In genomic region chr3:134483195-134483890, GRCh38 we compare ENCODE assay signal across 8 cellular contexts. TPM values are rescaled to one million over a fixed set of nuclear protein-coding genes. Genes with fewer than 3 reads are reported as not detected.
A peak's percentile ranks its signal among the peaks of the same experiment; 100 is the strongest.
DNase-seq lines count a peak whose midpoint lies in the region; ATAC-seq and TF ChIP-seq lines count a peak whose summit lies in the region.

No MANE protein-coding gene starts in this region.

- POLR2A ChIA-PET in activated CD4-positive, alpha-beta T cell treated with anti-CD3 and anti-CD28 coated beads, Interleukin-2, amount 10 ng/mL, durations not matched to agents 7 days and 5 days (lab: Charles Lee): no interaction called here

- no peaks in the 10 kb centered on the region for H3K9me3 Mint-ChIP-seq in activated CD4-positive, alpha-beta T cell treated with anti-CD3 and anti-CD28 coated beads, Interleukin-2, amount 10 ng/mL, durations not matched to agents 7 days and 5 days

- H3K4me1 ChIP-seq in stomach: peaks cover 32 to 66% (median 49%) of the 10 kb centered on the region in 4 donors

- TF ChIP-seq CTCF in fibroblast of pulmonary artery (IDR thresholded peaks at IDR 0.05; ENCODE audit: low read length, missing control alignments) (no peak), stomach (IDR thresholded peaks at IDR 0.05) (no peak), GM20000 (IDR thresholded peaks at IDR 0.05; ENCODE audit: extremely low read depth, missing control alignments) (no peak)

- no peak for TF ChIP-seq POLR2A in stomach (IDR thresholded peaks at IDR 0.05)

- H3K4me1 Mint-ChIP-seq in activated CD4-positive, alpha-beta T cell treated with anti-CD3 and anti-CD28 coated beads, Interleukin-2, amount 10 ng/mL, durations not matched to agents 7 days and 5 days: peaks cover 42% of the 10 kb centered on the region

- H3K27ac ChIP-seq in stomach: peak overlapping the region in 4 of 5 donors; percentile 97 to 98 (median 98)

- H3K4me3 Mint-ChIP-seq in activated CD4-positive, alpha-beta T cell treated with anti-CD3 and anti-CD28 coated beads, Interleukin-2, amount 10 ng/mL, durations not matched to agents 7 days and 5 days: peak overlapping the region; percentile 96

- TF ChIP-seq EP300 in stomach (IDR thresholded peaks at IDR 0.05): no peak

- CTCF ChIA-PET in activated CD4-positive, alpha-beta T cell treated with anti-CD3 and anti-CD28 coated beads, Interleukin-2, amount 10 ng/mL, durations not matched to agents 7 days and 5 days (lab: Charles Lee): interaction anchor here (0.9 to 2.9 kb wide), 7 partner anchors 8 to 290 kb away, joined by 3 to 10 read pairs (median 3); no protein-coding TSS in a partner anchor

- no peak for DNase-seq in activated CD4-positive, alpha-beta T cell treated with anti-CD3 and anti-CD28 coated beads, Interleukin-2, amount 10 ng/mL, durations not matched to agents 7 days and 5 days
- no peak for DNase-seq in activated CD4-positive, alpha-beta T cell treated with anti-CD3 and anti-CD28 coated beads, Interleukin-2, amount 50 U/mL, for 48 hours
- DNase-seq in T1000 (lab: John Stamatoyannopoulos, UW): peak; percentile 12
- DNase-seq in fibroblast of pulmonary artery (ENCODE audit: low read depth): peak; percentile 70
- DNase-seq in stomach: no peak
- DNase-seq in GM20000 (ENCODE audit: low spot score): no peak
- no peak for DNase-seq in cerebellar nuclear complex (lab: John Stamatoyannopoulos, UW)

- H3K4me3 ChIP-seq in fibroblast of pulmonary artery (replicated peaks; ENCODE audit: low read depth, low read length): peak overlapping the region; percentile 8
- H3K4me3 ChIP-seq in stomach: peak overlapping the region in 1 of 4 donors; percentile 70

- intact Hi-C loops in stomach (cut with DNase I; ENCODE audit: low total_unique reads): no loop called here

- WGBS in stomach, 5 donors: 71 to 87% (median 78%) methylated on average over 7 of the region's 7 CpGs

- H3K27me3 Mint-ChIP-seq in activated CD4-positive, alpha-beta T cell treated with anti-CD3 and anti-CD28 coated beads, Interleukin-2, amount 10 ng/mL, durations not matched to agents 7 days and 5 days: no peaks in the 10 kb centered on the region

- peaks cover 41% of the 10 kb centered on the region for H3K36me3 Mint-ChIP-seq in activated CD4-positive, alpha-beta T cell treated with anti-CD3 and anti-CD28 coated beads, Interleukin-2, amount 10 ng/mL, durations not matched to agents 7 days and 5 days (ENCODE audit: low read depth)

- no peak for ATAC-seq in HG03095 (IDR thresholded peaks at IDR 0.05; ENCODE audit: unreplicated experiment)

- H3K27me3 ChIP-seq in stomach: no peaks in the 10 kb centered on the region

- H3K36me3 ChIP-seq in stomach: peaks cover 17 to 42% (median 37%) of the 10 kb centered on the region in 4 donors

- peak overlapping the region; percentile 67 for H3K27ac Mint-ChIP-seq in activated CD4-positive, alpha-beta T cell treated with anti-CD3 and anti-CD28 coated beads, Interleukin-2, amount 10 ng/mL, durations not matched to agents 7 days and 5 days

- no peaks in the 10 kb centered on the region for H3K9me3 ChIP-seq in stomach

RNA-seq across cellular contexts. Expression of gene ANAPC13, which starts 2.4 kb away (rescaled TPM):
- total RNA-seq in activated CD4-positive, alpha-beta T cell treated with anti-CD3 and anti-CD28 coated beads, Interleukin-2, amount 10 ng/mL, durations not matched to agents 7 days and 5 days: 10 to 100 TPM; 33.5 to 36.5 TPM
- total RNA-seq in stomach: 10 to 100 TPM in 4 of 5 donors, 1 to 10 TPM in 1; 3.2 to 73.3 (median 29.9) TPM
- 100 to 1,000 TPM in 1 of 3 donors, 10 to 100 TPM in 2; 57.6 to 130 (median 85.4) TPM for polyA plus RNA-seq in stomach

RNA-seq across cellular contexts. Expression of gene CEP63, which starts 2.5 kb away (rescaled TPM):
- total RNA-seq in activated CD4-positive, alpha-beta T cell treated with anti-CD3 and anti-CD28 coated beads, Interleukin-2, amount 10 ng/mL, durations not matched to agents 7 days and 5 days: 10 to 100 TPM; 25.4 to 26.6 TPM
- total RNA-seq in stomach: 100 to 1,000 TPM in 1 of 5 donors, 10 to 100 TPM in 3, 1 to 10 TPM in 1; 8.1 to 104 (median 47.4) TPM
- 10 to 100 TPM; 12.8 to 16.3 (median 14.7) TPM for polyA plus RNA-seq in stomach

Comparison
In these comparisons a context has a peak if more than half of its experiments do, and no peak if none do; other contexts are left out.
1. DNase-seq: peak in T1000 (single experiment) and fibroblast of pulmonary artery (single experiment); none in activated CD4-positive, alpha-beta T cell treated with anti-CD3 and anti-CD28 coated beads, Interleukin-2, amount 10 ng/mL, durations not matched to agents 7 days and 5 days (single experiment), activated CD4-positive, alpha-beta T cell treated with anti-CD3 and anti-CD28 coated beads, Interleukin-2, amount 50 U/mL, for 48 hours (0 of 2), stomach (single experiment), GM20000 (single experiment) and cerebellar nuclear complex (0 of 2).